2 cellular contexts compared by ENCODE assay signal in the genomic region with DNA sequence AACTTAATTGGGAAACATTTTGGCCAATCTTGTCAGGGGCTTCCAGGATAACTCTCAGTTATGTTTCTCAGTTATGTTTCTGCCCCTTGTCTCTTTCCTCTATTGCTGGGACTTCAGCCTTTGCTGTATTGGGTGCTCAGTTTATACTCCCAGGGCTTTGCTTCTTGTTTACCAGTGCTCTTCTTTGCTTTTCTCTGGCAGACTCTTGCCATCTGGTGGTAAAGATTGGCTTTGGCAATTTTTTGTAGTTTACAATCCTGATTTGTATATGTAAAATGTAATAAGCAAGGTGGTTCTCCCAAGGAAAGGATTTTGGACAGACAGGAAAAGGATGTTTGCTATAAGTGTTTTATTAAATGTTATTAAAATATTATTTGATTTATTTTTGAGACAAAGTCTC.
A peak's percentile ranks its signal among the peaks of the same experiment; 100 is the strongest.
TF ChIP-seq lines count a peak whose summit lies in the region.

No MANE protein-coding gene starts in this region.

TF ChIP-seq in GM12891, 5 proteins besides CTCF, POLR2A, EP300 and RAD21 (continued from another document):
- TF ChIP-seq POLR2AphosphoS5 (IDR thresholded peaks at IDR 0.05; ENCODE audit: low read depth, low read length) (no peak), SPI1 (IDR thresholded peaks at IDR 0.05; ENCODE audit: low read depth, low read length) (no peak)

TF ChIP-seq in K562, 482 proteins besides CTCF, POLR2A, EP300 and RAD21 (continued from another document):
- TF ChIP-seq PHF8 (IDR thresholded peaks at IDR 0.05; ENCODE audit: borderline replicate concordance, low read length), result no peak
- peak; percentile 23; the same call in 1 of the 2 replicates for TF ChIP-seq DEAF1 (CRISPR knock-in tag; IDR thresholded peaks at IDR 0.05)
